In the genomic region with DNA sequence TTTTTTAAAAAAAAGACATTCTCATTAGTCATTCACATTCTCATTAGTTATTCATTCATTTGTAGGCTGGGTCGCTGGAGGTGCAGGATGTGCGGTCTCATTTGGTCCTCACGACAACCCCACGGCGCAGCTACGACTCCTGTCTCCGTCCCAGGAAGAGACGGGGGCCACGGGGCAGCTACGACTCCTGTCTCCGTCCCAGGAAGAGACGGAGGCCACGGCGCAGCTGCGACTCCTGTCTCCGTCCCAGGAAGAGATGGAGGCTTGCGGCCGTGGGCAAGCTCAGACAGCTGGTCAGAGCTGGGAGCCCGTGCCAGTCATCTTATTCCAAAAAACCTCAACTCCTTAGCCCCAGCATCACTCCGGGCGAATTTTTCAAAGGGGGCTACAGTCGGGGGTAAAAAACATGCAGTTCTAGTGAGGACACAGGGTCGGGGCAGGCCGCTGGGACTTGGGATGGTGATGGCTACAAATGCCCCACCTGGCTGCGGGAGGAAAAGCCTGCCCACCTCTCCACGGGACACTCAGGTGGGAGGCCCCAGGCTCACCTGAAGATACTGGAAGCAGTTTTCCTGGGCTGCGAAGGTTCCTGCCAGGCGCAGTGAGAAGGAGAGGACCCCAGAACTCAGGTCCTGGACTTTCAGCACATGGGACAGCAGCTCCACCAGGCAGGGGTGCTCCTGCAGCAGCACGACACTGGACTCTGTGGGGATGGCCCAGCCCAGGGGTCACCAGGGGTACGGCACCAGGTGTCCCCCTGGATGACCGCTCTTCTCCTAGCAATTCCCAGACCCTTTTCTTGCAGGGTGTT, we compare ENCODE assay signal across 16 cellular contexts.
"Had no signal": no experiment of that assay in that cellular context is flagged by ENCODE, and none has a peak within 500 bp of the region (broad histone marks: within the 10 kb centered on the region; RNA-seq: fewer than 3 reads in every experiment).

No MANE protein-coding gene starts in this region.

- H3K9me3 Mint-ChIP-seq: activated CD4-positive, alpha-beta T cell treated with anti-CD3 and anti-CD28 coated beads, Interleukin-2, amount 10 ng/mL, durations not matched to agents 24 days and 14 days; activated naive CD4-positive, alpha-beta T cell treated with anti-CD3 and anti-CD28 coated beads for 36 hours; activated naive CD8-positive, alpha-beta T cell treated with anti-CD3 and anti-CD28 coated beads, Interleukin-2, amount 50 U/mL, for 24 hours; activated T-helper 1 cell treated with anti-CD3 and anti-CD28 coated beads, Interleukin-12 subunit alpha, Interleukin-12 subunit beta, Interleukin-2, Interleukin-4 antibody, amounts not matched to agents 30 ng/mL and 10 ng/mL and 1 ng/mL, durations not matched to agents 14 hours and 24 hours and 36 hours; nephron had no signal

- H3K9me3 ChIP-seq: stomach, testis, vagina had no signal

- H3K4me1 Mint-ChIP-seq: nephron had no signal

- H3K27ac Mint-ChIP-seq: activated CD4-positive, alpha-beta T cell treated with anti-CD3 and anti-CD28 coated beads, Interleukin-2, amount 10 ng/mL, durations not matched to agents 24 days and 14 days; activated naive CD4-positive, alpha-beta T cell treated with anti-CD3 and anti-CD28 coated beads for 36 hours; activated naive CD8-positive, alpha-beta T cell treated with anti-CD3 and anti-CD28 coated beads, Interleukin-2, amount 50 U/mL, for 24 hours; activated T-helper 1 cell treated with anti-CD3 and anti-CD28 coated beads, Interleukin-12 subunit alpha, Interleukin-12 subunit beta, Interleukin-2, Interleukin-4 antibody, amounts not matched to agents 30 ng/mL and 10 ng/mL and 1 ng/mL, durations not matched to agents 14 hours and 24 hours and 36 hours; nephron had no signal

- H3K27me3 ChIP-seq: cardiac muscle cell, dorsolateral prefrontal cortex, hepatocyte, stomach, testis, vagina had no signal

- H3K27ac ChIP-seq: cardiac muscle cell, dorsolateral prefrontal cortex, hepatocyte, stomach, testis, vagina had no signal

- H3K27me3 Mint-ChIP-seq: activated CD4-positive, alpha-beta T cell treated with anti-CD3 and anti-CD28 coated beads, Interleukin-2, amount 10 ng/mL, durations not matched to agents 24 days and 14 days; activated naive CD8-positive, alpha-beta T cell treated with anti-CD3 and anti-CD28 coated beads, Interleukin-2, amount 50 U/mL, for 24 hours had no signal

- H3K4me3 ChIP-seq: cardiac muscle cell, dorsolateral prefrontal cortex, hepatocyte, stomach, testis, vagina had no signal

- H3K4me3 Mint-ChIP-seq: activated CD4-positive, alpha-beta T cell treated with anti-CD3 and anti-CD28 coated beads, Interleukin-2, amount 10 ng/mL, durations not matched to agents 24 days and 14 days; activated naive CD4-positive, alpha-beta T cell treated with anti-CD3 and anti-CD28 coated beads for 36 hours; activated naive CD8-positive, alpha-beta T cell treated with anti-CD3 and anti-CD28 coated beads, Interleukin-2, amount 50 U/mL, for 24 hours; activated T-helper 1 cell treated with anti-CD3 and anti-CD28 coated beads, Interleukin-12 subunit alpha, Interleukin-12 subunit beta, Interleukin-2, Interleukin-4 antibody, amounts not matched to agents 30 ng/mL and 10 ng/mL and 1 ng/mL, durations not matched to agents 14 hours and 24 hours and 36 hours; nephron had no signal

- ATAC-seq: activated naive CD8-positive, alpha-beta T cell treated with anti-CD3 and anti-CD28 coated beads, Interleukin-2, amount 50 U/mL, for 24 hours had no signal

- DNase-seq: activated CD4-positive, alpha-beta T cell treated with anti-CD3 and anti-CD28 coated beads, Interleukin-2, amount 10 ng/mL, durations not matched to agents 24 days and 14 days; activated CD4-positive, CD25-positive, alpha-beta regulatory T cell; activated naive CD4-positive, alpha-beta T cell treated with anti-CD3 and anti-CD28 coated beads for 36 hours; activated naive CD8-positive, alpha-beta T cell treated with anti-CD3 and anti-CD28 coated beads, Interleukin-2, amount 50 U/mL, for 24 hours; kidney; mesendoderm; stimulated activated CD4-positive, alpha-beta T cell treated with anti-CD3 and anti-CD28 coated beads, Interleukin-1b, Interleukin-23, amount 100 ng/mL, for 48 hours; stomach; T-helper 2 cell; testis had no signal

- H3K4me1 ChIP-seq: stomach had no signal
